Comparison of ENCODE assay signal across 8 cellular contexts in genomic region chr7:159144756-159145543, GRCh38. TPM values are rescaled to one million over a fixed set of nuclear protein-coding genes. Genes with fewer than 3 reads are reported as not detected.
A peak's percentile ranks its signal among the peaks of the same experiment; 100 is the strongest.
DNase-seq lines count a peak whose midpoint lies in the region; ATAC-seq and TF ChIP-seq lines count a peak whose summit lies in the region.

A gene with protein sequence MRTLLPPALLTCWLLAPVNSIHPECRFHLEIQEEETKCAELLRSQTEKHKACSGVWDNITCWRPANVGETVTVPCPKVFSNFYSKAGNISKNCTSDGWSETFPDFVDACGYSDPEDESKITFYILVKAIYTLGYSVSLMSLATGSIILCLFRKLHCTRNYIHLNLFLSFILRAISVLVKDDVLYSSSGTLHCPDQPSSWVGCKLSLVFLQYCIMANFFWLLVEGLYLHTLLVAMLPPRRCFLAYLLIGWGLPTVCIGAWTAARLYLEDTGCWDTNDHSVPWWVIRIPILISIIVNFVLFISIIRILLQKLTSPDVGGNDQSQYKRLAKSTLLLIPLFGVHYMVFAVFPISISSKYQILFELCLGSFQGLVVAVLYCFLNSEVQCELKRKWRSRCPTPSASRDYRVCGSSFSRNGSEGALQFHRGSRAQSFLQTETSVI (minus strand): TSS chr7:159144867. CDS start chr7:159144771, 96 bp downstream.

- H3K36me3 Mint-ChIP-seq in activated CD4-positive, alpha-beta T cell treated with anti-CD3 and anti-CD28 coated beads for 36 hours (ENCODE audit: low read depth): no peaks in the 10 kb centered on the region
- no peaks in the 10 kb centered on the region for H3K36me3 Mint-ChIP-seq in naive thymus-derived CD4-positive, alpha-beta T cell

- no peaks in the 10 kb centered on the region for H3K9me3 Mint-ChIP-seq in activated CD4-positive, alpha-beta T cell treated with anti-CD3 and anti-CD28 coated beads for 36 hours (ENCODE audit: low read depth)
- peaks cover 0 to 2% (median 0%) of the 10 kb centered on the region in 11 donors for H3K9me3 Mint-ChIP-seq in naive thymus-derived CD4-positive, alpha-beta T cell

- peak within 1 kb of the TSS; percentile 43 for H3K4me3 ChIP-seq in naive thymus-derived CD4-positive, alpha-beta T cell (ENCODE audit: low read length)
- peak within 1 kb of the TSS; percentile 48 for H3K4me3 ChIP-seq in upper lobe of right lung

- peaks cover 0 to 8% of the 10 kb centered on the region in 2 donors for H3K4me1 ChIP-seq in naive thymus-derived CD4-positive, alpha-beta T cell (ENCODE audit: control insufficient read depth in 2 of 2, insufficient read depth in 2 of 2, low read length in 2 of 2)
- H3K4me1 ChIP-seq in upper lobe of right lung: peaks cover 10% of the 10 kb centered on the region

- no peaks in the 10 kb centered on the region for H3K9me3 ChIP-seq in naive thymus-derived CD4-positive, alpha-beta T cell (ENCODE audit: control insufficient read depth in 2 of 3, low read length in 3 of 3)
- no peaks in the 10 kb centered on the region for H3K9me3 ChIP-seq in upper lobe of right lung

- H3K27me3 ChIP-seq in naive thymus-derived CD4-positive, alpha-beta T cell (ENCODE audit: control insufficient read depth in 2 of 2, insufficient read depth in 2 of 2, low read length in 2 of 2): peaks cover 5 to 11% of the 10 kb centered on the region in 2 donors
- peaks cover 45% of the 10 kb centered on the region for H3K27me3 ChIP-seq in upper lobe of right lung

- POLR2A ChIA-PET in activated CD4-positive, alpha-beta T cell treated with anti-CD3 and anti-CD28 coated beads for 36 hours (lab: Charles Lee): no interaction called here
- POLR2A ChIA-PET in naive thymus-derived CD4-positive, alpha-beta T cell (lab: Charles Lee): no interaction called here

- CTCF ChIA-PET in activated CD4-positive, alpha-beta T cell treated with anti-CD3 and anti-CD28 coated beads for 36 hours (lab: Charles Lee): interaction anchor here (0.8 to 2.0 kb wide), 3 partner anchors 52 to 531 kb away, joined by 3 to 7 read pairs (median 3); no protein-coding TSS in a partner anchor
- CTCF ChIA-PET in naive thymus-derived CD4-positive, alpha-beta T cell (lab: Charles Lee): no interaction called here

- H3K27ac ChIP-seq in naive thymus-derived CD4-positive, alpha-beta T cell (ENCODE audit: low read depth, low read length): no peak within 1 kb of the TSS
- no peak within 1 kb of the TSS for H3K27ac ChIP-seq in upper lobe of right lung

- peak; percentile 79 for ATAC-seq in activated CD4-positive, alpha-beta T cell treated with anti-CD3 and anti-CD28 coated beads for 36 hours
- ATAC-seq in naive thymus-derived CD4-positive, alpha-beta T cell: peak; percentile 59
- ATAC-seq in upper lobe of right lung: peak; percentile 39

- intact Hi-C loops in activated CD4-positive, alpha-beta T cell treated with anti-CD3 and anti-CD28 coated beads for 36 hours (cut with DNase I, micrococcal nuclease): no loop called here
- intact Hi-C loops in naive thymus-derived CD4-positive, alpha-beta T cell (cut with micrococcal nuclease): loop anchor here in 1 of 2 donors (5.0 kb wide), 2 partner anchors 52 to 93 kb away; no protein-coding TSS in a partner anchor
- intact Hi-C loops in upper lobe of right lung (cut with DNase I): no loop called here

- H3K4me1 Mint-ChIP-seq in activated CD4-positive, alpha-beta T cell treated with anti-CD3 and anti-CD28 coated beads for 36 hours: peaks cover 4% of the 10 kb centered on the region
- H3K4me1 Mint-ChIP-seq in naive thymus-derived CD4-positive, alpha-beta T cell: peaks cover 0 to 14% (median 6%) of the 10 kb centered on the region in 7 donors

- H3K27me3 Mint-ChIP-seq in activated CD4-positive, alpha-beta T cell treated with anti-CD3 and anti-CD28 coated beads for 36 hours: peaks cover 23% of the 10 kb centered on the region
- peaks cover 22 to 33% (median 32%) of the 10 kb centered on the region in 5 donors for H3K27me3 Mint-ChIP-seq in naive thymus-derived CD4-positive, alpha-beta T cell

- no peak within 1 kb of the TSS for H3K27ac Mint-ChIP-seq in activated CD4-positive, alpha-beta T cell treated with anti-CD3 and anti-CD28 coated beads for 36 hours
- H3K27ac Mint-ChIP-seq in naive thymus-derived CD4-positive, alpha-beta T cell: no peak within 1 kb of the TSS

- H3K36me3 ChIP-seq in naive thymus-derived CD4-positive, alpha-beta T cell (ENCODE audit: control insufficient read depth in 2 of 3, insufficient read depth in 3 of 3, low read length in 3 of 3): no peaks in the 10 kb centered on the region
- H3K36me3 ChIP-seq in upper lobe of right lung: no peaks in the 10 kb centered on the region

- TF ChIP-seq CTCF in upper lobe of right lung (IDR thresholded peaks at IDR 0.05): no peak

- H3K4me3 Mint-ChIP-seq in activated CD4-positive, alpha-beta T cell treated with anti-CD3 and anti-CD28 coated beads for 36 hours: peak within 1 kb of the TSS; percentile 65
- H3K4me3 Mint-ChIP-seq in naive thymus-derived CD4-positive, alpha-beta T cell: peak within 1 kb of the TSS; percentile 32 to 83 (median 71)

- DNase-seq in activated CD4-positive, alpha-beta T cell treated with anti-CD3 and anti-CD28 coated beads for 36 hours: peak; percentile 61
- DNase-seq in activated CD4-positive, alpha-beta T cell treated with anti-CD3 and anti-CD28 coated beads, Interleukin-2, amount 50 U/mL, for 4 hours: no peak
- DNase-seq in ecto neural progenitor cell (ENCODE audit: low spot score): peak; percentile 59
- DNase-seq in naive thymus-derived CD4-positive, alpha-beta T cell: peak in 5 of 9 donors; percentile 9 to 48 (median 11)
- DNase-seq in upper lobe of right lung: no peak
- no peak for DNase-seq in DMS153 treated with DMSO at 0.1 percent for 48 hours (lab: John Stamatoyannopoulos, UW; ENCODE audit: unreplicated experiment)
- no peak for DNase-seq in hippocampal formation (lab: John Stamatoyannopoulos, UW)
- DNase-seq in HPDE6-E6E7 (ENCODE audit: extremely low spot score): no peak

RNA-seq across cellular contexts. Expression of the gene that starts here (rescaled TPM):
- under 1 TPM; 0.42 to 0.50 TPM for total RNA-seq in activated CD4-positive, alpha-beta T cell treated with anti-CD3 and anti-CD28 coated beads for 36 hours
- total RNA-seq in naive thymus-derived CD4-positive, alpha-beta T cell: 1 to 10 TPM in 1 of 5 experiments, under 1 TPM in 2, not detected in 2; 0.27 to 1.3 (median 0.98) TPM
- not detected for polyA plus RNA-seq in naive thymus-derived CD4-positive, alpha-beta T cell
- 4.5 TPM for total RNA-seq in upper lobe of right lung

Comparison
In these comparisons a context has a peak if more than half of its experiments do, and no peak if none do; other contexts are left out.
1. Peak in DNase-seq and ATAC-seq in activated CD4-positive, alpha-beta T cell treated with anti-CD3 and anti-CD28 coated beads for 36 hours; RNA of the gene not detected or under 1 TPM.
2. DNase-seq: peak in ecto neural progenitor cell (single experiment) and naive thymus-derived CD4-positive, alpha-beta T cell (5 of 9); none in activated CD4-positive, alpha-beta T cell treated with anti-CD3 and anti-CD28 coated beads, Interleukin-2, amount 50 U/mL, for 4 hours (0 of 2), upper lobe of right lung (single experiment), DMS153 treated with DMSO at 0.1 percent for 48 hours (single experiment), hippocampal formation (0 of 2) and HPDE6-E6E7 (single experiment).
3. Peak in every context shown above with its lines, with median percentiles within 50 percentile points of each other: ATAC-seq.